In the genomic region with DNA sequence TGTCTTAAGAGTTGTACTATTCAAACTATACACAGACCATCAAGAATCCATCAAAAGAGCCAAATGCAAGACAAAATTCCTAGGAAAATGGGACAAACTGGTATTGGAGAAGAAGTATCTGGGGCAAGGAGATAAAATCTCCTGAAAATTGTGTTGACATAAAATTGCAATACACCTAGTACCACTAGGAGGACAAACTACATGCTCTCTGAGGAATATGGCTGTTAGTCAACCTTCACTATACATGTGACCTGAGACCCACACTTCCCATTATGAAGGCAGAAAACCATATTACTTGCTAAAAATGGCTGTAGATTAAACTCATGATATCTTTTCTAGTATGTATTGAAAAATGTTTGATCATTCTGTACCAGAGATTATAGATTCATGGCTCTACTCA, we compare ENCODE assay signal across 12 cellular contexts. TPM values are rescaled to one million over a fixed set of nuclear protein-coding genes. Genes with fewer than 3 reads are reported as not detected.
DNase-seq lines count a peak whose midpoint lies in the region; ATAC-seq and TF ChIP-seq lines count a peak whose summit lies in the region.
"Had no signal": no experiment of that assay in that cellular context is flagged by ENCODE, and none has a peak within 500 bp of the region (broad histone marks: within the 10 kb centered on the region; RNA-seq: fewer than 3 reads in every experiment).

No MANE protein-coding gene starts in this region.

- H3K27me3 ChIP-seq in smooth muscle cell (ENCODE audit: low read depth) = no peaks in the 10 kb centered on the region
- H3K27me3 ChIP-seq: BLaER1, gastroesophageal sphincter, ovary had no signal

- H3K4me2 ChIP-seq in smooth muscle cell = no peak overlapping the region
- H3K4me2 ChIP-seq: BLaER1 had no signal

- H2AFZ ChIP-seq in smooth muscle cell (ENCODE audit: low read depth) = no peak overlapping the region

- peaks cover 3% of the 10 kb centered on the region for H3F3A ChIP-seq in smooth muscle cell (ENCODE audit: low read depth)

- no peaks in the 10 kb centered on the region for H3K4me1 ChIP-seq in smooth muscle cell (ENCODE audit: low read depth)

- H3K9me3 ChIP-seq in smooth muscle cell (replicated peaks; ENCODE audit: low read depth) = no peaks in the 10 kb centered on the region
- H3K9me3 ChIP-seq: BLaER1, gastroesophageal sphincter, ovary had no signal

- H3K27ac ChIP-seq in smooth muscle cell (ENCODE audit: low read depth) = no peak overlapping the region
- H3K27ac ChIP-seq: BLaER1, gastroesophageal sphincter, ovary had no signal

- H4K20me1 ChIP-seq in smooth muscle cell (ENCODE audit: low read depth) = no peaks in the 10 kb centered on the region
- H4K20me1 ChIP-seq: BLaER1 had no signal

- H3K36me3 ChIP-seq in smooth muscle cell (ENCODE audit: low read depth) = no peaks in the 10 kb centered on the region
- H3K36me3 ChIP-seq: BLaER1, gastroesophageal sphincter, ovary had no signal

- peak; percentile 84 for DNase-seq in SIG-M5 treated with dmso at 0.1 percent for 504 hours (lab: John Stamatoyannopoulos, UW; ENCODE audit: unreplicated experiment)
- DNase-seq in SIG-M5 (lab: John Stamatoyannopoulos, UW) = no peak
- peak; percentile 58 for DNase-seq in NAMALWA (ENCODE audit: low spot score)
- peak in 1 of 2 donors; percentile 33 for DNase-seq in cardiac fibroblast (ENCODE audit: low read depth in 2 of 2)
- no peak for DNase-seq in smooth muscle cell (lab: John Stamatoyannopoulos, UW; ENCODE audit: unreplicated experiment)
- DNase-seq in activated gamma-delta T cell treated with Interleukin-2 at 50 U/mL for 16 hours = no peak
- no peak for DNase-seq in DMS79 (lab: John Stamatoyannopoulos, UW)
- DNase-seq: activated effector memory CD4-positive, alpha-beta T cell treated with anti-CD3 and anti-CD28 coated beads, Interleukin-2, amount 50 U/mL, for 16 hours; ovary had no signal

- ATAC-seq in GM21786 (IDR thresholded peaks at IDR 0.05; ENCODE audit: unreplicated experiment) = no peak
- ATAC-seq: gastroesophageal sphincter had no signal

- TF ChIP-seq CTCF in cardiac fibroblast (IDR thresholded peaks at IDR 0.05; ENCODE audit: low read depth, low read length) (peak; percentile 42), smooth muscle cell (IDR thresholded peaks at IDR 0.05; ENCODE audit: borderline replicate concordance, insufficient read depth, poor library complexity, severe bottlenecking) (peak; percentile 26)

- no peak overlapping the region for H3K9ac ChIP-seq in smooth muscle cell (ENCODE audit: low read depth)
- H3K9ac ChIP-seq: BLaER1 had no signal

- no peaks in the 10 kb centered on the region for H3K79me2 ChIP-seq in smooth muscle cell (ENCODE audit: low read depth)

- H3K4me3 ChIP-seq in cardiac fibroblast (replicated peaks in 1 of 2; ENCODE audit: low read depth in 2 of 2, low read length in 2 of 2) = no peak overlapping the region
- no peak overlapping the region for H3K4me3 ChIP-seq in smooth muscle cell
- H3K4me3 ChIP-seq: BLaER1, gastroesophageal sphincter, ovary had no signal

RNA-seq across cellular contexts. Expression of a gene that starts 30.0 kb away (rescaled TPM):
- 89.5 and 101 TPM in 2 replicates for total RNA-seq in smooth muscle cell
- 40.3 and 44.5 TPM in 2 replicates for polyA plus RNA-seq in smooth muscle cell

Comparison
In these comparisons a context has a peak if more than half of its experiments do, and no peak if none do; other contexts are left out.
1. DNase-seq: peak in SIG-M5 treated with dmso at 0.1 percent for 504 hours (single experiment) and NAMALWA (single experiment); none in SIG-M5 (single experiment), smooth muscle cell (single experiment), activated gamma-delta T cell treated with Interleukin-2 at 50 U/mL for 16 hours (single experiment) and DMS79 (single experiment).